ENCODE assay signal across 9 cellular contexts in genomic region chr2:181894381-181894780, GRCh38. TPM values are rescaled to one million over a fixed set of nuclear protein-coding genes. Genes with fewer than 3 reads are reported as not detected.
DNase-seq lines count a peak whose midpoint lies in the region; ATAC-seq and TF ChIP-seq lines count a peak whose summit lies in the region.
"Had no signal": no experiment of that assay in that cellular context is flagged by ENCODE, and none has a peak within 500 bp of the region (broad histone marks: within the 10 kb centered on the region; RNA-seq: fewer than 3 reads in every experiment).

No MANE protein-coding gene starts in this region.

- H2BK5ac ChIP-seq in neuronal stem cell (ENCODE audit: low read length) = no peak overlapping the region

- no peak overlapping the region for H2AFZ ChIP-seq in ACC112 (ENCODE audit: low read length, unreplicated experiment)
- no peak overlapping the region for H2AFZ ChIP-seq in Loucy (ENCODE audit: low read length)
- H2AFZ ChIP-seq in neuronal stem cell (ENCODE audit: low read length) = no peak overlapping the region

- WGBS in neuronal stem cell (ENCODE audit: extremely low coverage in 2 of 2, insufficient read length in 2 of 2, insufficient replicate concordance in 1 of 2), 2 donors = no CpG with 5 or more reads among the region's 3 CpGs

- no peak overlapping the region for H4K91ac ChIP-seq in neuronal stem cell (ENCODE audit: low read depth, low read length, poor library complexity)

- no peaks in the 10 kb centered on the region for H3K27me3 ChIP-seq in ACC112 (ENCODE audit: insufficient read depth, low read length)
- H3K27me3 ChIP-seq in Loucy (ENCODE audit: insufficient read depth, low read length, poor library complexity, severe bottlenecking) = no peaks in the 10 kb centered on the region
- no peaks in the 10 kb centered on the region for H3K27me3 ChIP-seq in neuronal stem cell (ENCODE audit: control insufficient read depth in 3 of 3, insufficient read depth in 3 of 3, low read depth in 1 of 3, low read length in 3 of 3)

- peaks cover 4% of the 10 kb centered on the region for H3K79me1 ChIP-seq in neuronal stem cell (ENCODE audit: low read depth, low read length)

- no peak for TF ChIP-seq POLR2A in GM18505 (IDR thresholded peaks at IDR 0.05; ENCODE audit: borderline replicate concordance, extremely low read depth, insufficient read depth, insufficient read length)

- no peak overlapping the region for H3K18ac ChIP-seq in neuronal stem cell (ENCODE audit: low read length)

- H3K4me3 ChIP-seq in ACC112 (ENCODE audit: low read depth, low read length) (peak overlapping the region; percentile 94), Loucy (ENCODE audit: low read length, poor library complexity, severe bottlenecking) (peak overlapping the region; percentile 82), neuronal stem cell (ENCODE audit: low read length in 2 of 2) (peak overlapping the region in 1 of 2 donors; percentile 87)

- H3K27me3 Mint-ChIP-seq in endothelial cell (ENCODE audit: unreplicated experiment) = peaks cover 7% of the 10 kb centered on the region

- DNase-seq in endothelial cell (ENCODE audit: low spot score) (no peak), neuronal stem cell (ENCODE audit: low spot score) (no peak)
- DNase-seq in stimulated activated CD4-positive, alpha-beta T cell treated with anti-CD3 and anti-CD28 coated beads, Interleukin-4, amount 100 ng/mL, for 4 hours = no peak
- no peak for DNase-seq in stimulated activated CD4-positive, alpha-beta T cell treated with anti-CD3 and anti-CD28 coated beads, Interleukin-4, amount 100 ng/mL, for 1 hour
- no peak for DNase-seq in effector CD4-positive, alpha-beta T cell
- DNase-seq: activated CD4-positive, alpha-beta T cell treated with anti-CD3 and anti-CD28 coated beads for 1 hour had no signal

- no peak overlapping the region for H3K23ac ChIP-seq in neuronal stem cell (ENCODE audit: low read depth, low read length, poor library complexity)

- H3K36me3 ChIP-seq in ACC112 (ENCODE audit: insufficient read depth, low read length) = peaks cover 22% of the 10 kb centered on the region
- peaks cover 9% of the 10 kb centered on the region; the same call in 1 of the 2 replicates for H3K36me3 ChIP-seq in Loucy (ENCODE audit: insufficient read depth, low read length)
- peaks cover 0 to 63% of the 10 kb centered on the region in 2 donors for H3K36me3 ChIP-seq in neuronal stem cell (replicated peaks in 1 of 2; ENCODE audit: control insufficient read depth in 2 of 2, insufficient read depth in 2 of 2, low read length in 2 of 2)

- no peak overlapping the region for H2BK15ac ChIP-seq in neuronal stem cell (ENCODE audit: low read length)

- ATAC-seq in GM18505 (IDR thresholded peaks at IDR 0.05; ENCODE audit: unreplicated experiment) = no peak

- no peak overlapping the region for H2BK12ac ChIP-seq in neuronal stem cell (ENCODE audit: low read length)

- H3K14ac ChIP-seq in neuronal stem cell (ENCODE audit: low read length) = no peak overlapping the region

- no peak overlapping the region for H3K4ac ChIP-seq in neuronal stem cell (ENCODE audit: low read length)

- no peaks in the 10 kb centered on the region for H3K9me3 Mint-ChIP-seq in endothelial cell (ENCODE audit: unreplicated experiment)

- H3K9me2 ChIP-seq in Loucy (replicated peaks; ENCODE audit: low read depth, low read length) = no peaks in the 10 kb centered on the region

- peaks cover 10% of the 10 kb centered on the region for H3K36me3 Mint-ChIP-seq in endothelial cell (ENCODE audit: low read depth, unreplicated experiment)

- peak overlapping the region; percentile 86 for H3K4me2 ChIP-seq in Loucy (ENCODE audit: low read depth, low read length, poor library complexity, severe bottlenecking)
- peak overlapping the region; percentile 14 for H3K4me2 ChIP-seq in neuronal stem cell (ENCODE audit: insufficient read depth, low read length, poor library complexity, severe bottlenecking)

- H3K79me2 ChIP-seq in ACC112 (ENCODE audit: control insufficient read depth, insufficient read depth, low read length, unreplicated experiment) = peaks cover 57% of the 10 kb centered on the region
- H3K79me2 ChIP-seq in Loucy (ENCODE audit: insufficient read depth, low read length) = peaks cover 72% of the 10 kb centered on the region

- H3K9ac ChIP-seq in Loucy (ENCODE audit: low read depth, low read length, poor library complexity, severe bottlenecking) = peak overlapping the region; percentile 81
- H3K9ac ChIP-seq in neuronal stem cell (ENCODE audit: low read depth, low read length, poor library complexity) = no peak overlapping the region

- H3K4me3 Mint-ChIP-seq in endothelial cell (ENCODE audit: unreplicated experiment) = peak overlapping the region; percentile 68

- no peak overlapping the region for H2AK5ac ChIP-seq in neuronal stem cell (ENCODE audit: low read depth, low read length)

- no peak overlapping the region for H3K27ac Mint-ChIP-seq in endothelial cell (ENCODE audit: unreplicated experiment)

- no peaks in the 10 kb centered on the region for H3F3A ChIP-seq in Loucy (ENCODE audit: low read depth)

- H4K8ac ChIP-seq in neuronal stem cell (ENCODE audit: low read depth, low read length) = no peak overlapping the region

- peaks cover 64% of the 10 kb centered on the region for H4K20me1 ChIP-seq in Loucy (ENCODE audit: insufficient read depth, low read length, poor library complexity, severe bottlenecking)

- no peak overlapping the region for H2BK120ac ChIP-seq in neuronal stem cell (ENCODE audit: low read depth, low read length)

- TF ChIP-seq CTCF in Loucy (conservative IDR thresholded peaks at IDR 0.05; ENCODE audit: low read length) (no peak), endothelial cell (IDR thresholded peaks at IDR 0.05; ENCODE audit: unreplicated experiment) (no peak)

- H3K9me3 ChIP-seq in Loucy (ENCODE audit: insufficient read depth, low read depth, low read length) (no peaks in the 10 kb centered on the region), neuronal stem cell (replicated peaks in 1 of 2; ENCODE audit: control insufficient read depth in 2 of 2, insufficient read depth in 1 of 2, low read depth in 1 of 2, low read length in 2 of 2) (no peaks in the 10 kb centered on the region)

- H3K27ac ChIP-seq in ACC112 (ENCODE audit: low read depth, low read length) (no peak overlapping the region), neuronal stem cell (replicated peaks; ENCODE audit: low read length) (no peak overlapping the region)

- H3K4me1 Mint-ChIP-seq in endothelial cell (ENCODE audit: unreplicated experiment) = peaks cover 31% of the 10 kb centered on the region

- H3K4me1 ChIP-seq in ACC112 (ENCODE audit: control insufficient read depth, insufficient read depth, low read length, unreplicated experiment) = peaks cover 36% of the 10 kb centered on the region
- H3K4me1 ChIP-seq in Loucy (ENCODE audit: insufficient read depth, low read length, poor library complexity, severe bottlenecking) = peaks cover 67% of the 10 kb centered on the region
- peaks cover 1 to 8% of the 10 kb centered on the region in 2 donors for H3K4me1 ChIP-seq in neuronal stem cell (ENCODE audit: control insufficient read depth in 2 of 2, insufficient read depth in 1 of 2, low read depth in 1 of 2, low read length in 2 of 2)

RNA-seq across cellular contexts. Expression of gene ITPRID2, which starts 2.9 kb away (rescaled TPM):
- total RNA-seq in endothelial cell (ENCODE audit: unreplicated experiment) = 76.6 TPM
- polyA plus RNA-seq in neuronal stem cell (2013, experiment 1 of 2) = 17.1 TPM
- 18.2 TPM for polyA plus RNA-seq in neuronal stem cell (2013, experiment 2 of 2)
